Comparison of ENCODE assay signal across 8 cellular contexts in genomic region chr2:74421248-74421870, GRCh38. TPM values are rescaled to one million over a fixed set of nuclear protein-coding genes. Genes with fewer than 3 reads are reported as not detected.
DNase-seq lines count a peak whose midpoint lies in the region; ATAC-seq and TF ChIP-seq lines count a peak whose summit lies in the region.

Gene C2orf81, minus strand, starts transcription at chr2:74421619. Its CDS starts 59 bp downstream, at chr2:74421560.
Gene WDR54, plus strand, starts transcription at chr2:74421730. Its CDS starts 424 bp downstream, at chr2:74422154.

- no peaks in the 10 kb centered on the region for H3K27me3 ChIP-seq in CD4-positive, alpha-beta T cell (ENCODE audit: control insufficient read depth, insufficient read depth, low read length)

- peaks cover 10% of the 10 kb centered on the region for H3K36me3 Mint-ChIP-seq in CD4-positive, alpha-beta T cell (ENCODE audit: low read depth)
- peaks cover 32% of the 10 kb centered on the region for H3K36me3 Mint-ChIP-seq in activated CD4-positive, alpha-beta memory T cell treated with anti-CD3 and anti-CD28 coated beads, Interleukin-2, amount 10 ng/mL, durations not matched to agents 7 days and 5 days (ENCODE audit: low read depth)

- H3K27me3 Mint-ChIP-seq in CD4-positive, alpha-beta T cell: no peaks in the 10 kb centered on the region
- H3K27me3 Mint-ChIP-seq in activated CD4-positive, alpha-beta memory T cell treated with anti-CD3 and anti-CD28 coated beads, Interleukin-2, amount 10 ng/mL, durations not matched to agents 7 days and 5 days: peaks cover 10% of the 10 kb centered on the region

- POLR2A ChIA-PET in CD4-positive, alpha-beta T cell (lab: Charles Lee): interaction anchor here (0.7 to 3.0 kb wide), 14 partner anchors 18 to 242 kb away, joined by 3 to 25 read pairs (median 5); partner anchors contain the start of genes CCDC142, INO80B, MOB1A and MRPL53
- POLR2A ChIA-PET in activated CD4-positive, alpha-beta memory T cell treated with anti-CD3 and anti-CD28 coated beads, Interleukin-2, amount 10 ng/mL, durations not matched to agents 7 days and 5 days (lab: Charles Lee): interaction anchor here (0.6 to 2.8 kb wide), 13 partner anchors 18 to 431 kb away, joined by 3 to 31 read pairs (median 4); partner anchors contain the start of genes AUP1, HTRA2, INO80B and MRPL53

- H3K27ac Mint-ChIP-seq in CD4-positive, alpha-beta T cell: peak within 1 kb of the TSS; percentile 96
- H3K27ac Mint-ChIP-seq in activated CD4-positive, alpha-beta memory T cell treated with anti-CD3 and anti-CD28 coated beads, Interleukin-2, amount 10 ng/mL, durations not matched to agents 7 days and 5 days: peak within 1 kb of the TSS; percentile 95

- CTCF ChIA-PET in CD4-positive, alpha-beta T cell (lab: Charles Lee): interaction anchor here (1.0 to 1.3 kb wide), 3 partner anchors 30 to 62 kb away, joined by 4 to 7 read pairs (median 6); partner anchors contain the start of genes CCDC142, INO80B and TTC31
- CTCF ChIA-PET in activated CD4-positive, alpha-beta memory T cell treated with anti-CD3 and anti-CD28 coated beads, Interleukin-2, amount 10 ng/mL, durations not matched to agents 7 days and 5 days (lab: Charles Lee): interaction anchor here (0.9 to 3.1 kb wide), 7 partner anchors 30 to 164 kb away, joined by 3 to 23 read pairs (median 6); partner anchors contain the start of genes CCDC142, INO80B and TTC31

- H3K27ac ChIP-seq in CD4-positive, alpha-beta T cell (ENCODE audit: low read depth, low read length): peak within 1 kb of the TSS; percentile 82

- DNase-seq in CD4-positive, alpha-beta T cell: peak; percentile 85 to 95 (median 94)
- DNase-seq in NCI-H82 (lab: John Stamatoyannopoulos, UW): peak; percentile 97
- peak; percentile 96 for DNase-seq in activated CD4-positive, alpha-beta memory T cell treated with anti-CD3 and anti-CD28 coated beads, Interleukin-2, amount 10 ng/mL, durations not matched to agents 7 days and 5 days
- DNase-seq in ecto neural progenitor cell (ENCODE audit: low spot score): peak; percentile 95
- DNase-seq in medulla oblongata (ENCODE audit: extremely low spot score): peak; percentile 61
- peak; percentile 87 for DNase-seq in stimulated activated CD8-positive, alpha-beta memory T cell treated with anti-CD3 and anti-CD28 coated beads, Interleukin-12 subunit alpha, Interleukin-12 subunit beta, amount 100 ng/mL, for 1 hour (ENCODE audit: low read depth)

- ATAC-seq in CD4-positive, alpha-beta T cell (ENCODE audit: poor library complexity): peak; percentile 82
- ATAC-seq in GM19455 (IDR thresholded peaks at IDR 0.05; ENCODE audit: unreplicated experiment) (peak; percentile 89), HG03575 (IDR thresholded peaks at IDR 0.05; ENCODE audit: extremely low read depth, insufficient number of reproducible peaks, low FRiP score, unreplicated experiment) (peak; percentile 47)

- intact Hi-C loops in CD4-positive, alpha-beta T cell (cut with DNase I, micrococcal nuclease): loop anchor here (1.0 to 5.0 kb wide), 4 partner anchors 33 to 62 kb away; partner anchors contain the start of genes INO80B (in 1 of the 2), MRPL53 (in 1 of the 2) and TTC31 (in 1 of the 2)

- no peak for TF ChIP-seq CTCF in CD4-positive, alpha-beta T cell (IDR thresholded peaks at IDR 0.05)

- H3K4me1 Mint-ChIP-seq in CD4-positive, alpha-beta T cell (ENCODE audit: low read depth): peaks cover 39% of the 10 kb centered on the region
- peaks cover 29% of the 10 kb centered on the region for H3K4me1 Mint-ChIP-seq in activated CD4-positive, alpha-beta memory T cell treated with anti-CD3 and anti-CD28 coated beads, Interleukin-2, amount 10 ng/mL, durations not matched to agents 7 days and 5 days

- peak within 1 kb of the TSS; percentile 100 for H3K4me3 Mint-ChIP-seq in CD4-positive, alpha-beta T cell
- peak within 1 kb of the TSS; percentile 94 for H3K4me3 Mint-ChIP-seq in activated CD4-positive, alpha-beta memory T cell treated with anti-CD3 and anti-CD28 coated beads, Interleukin-2, amount 10 ng/mL, durations not matched to agents 7 days and 5 days

- H3K9me3 ChIP-seq in CD4-positive, alpha-beta T cell (ENCODE audit: control insufficient read depth, low read length): no peaks in the 10 kb centered on the region

- no peaks in the 10 kb centered on the region for H3K9me3 Mint-ChIP-seq in CD4-positive, alpha-beta T cell
- H3K9me3 Mint-ChIP-seq in activated CD4-positive, alpha-beta memory T cell treated with anti-CD3 and anti-CD28 coated beads, Interleukin-2, amount 10 ng/mL, durations not matched to agents 7 days and 5 days: no peaks in the 10 kb centered on the region

RNA-seq across cellular contexts. Expression of gene C2orf81, which starts in this region (rescaled TPM):
- 1 to 10 TPM; 2.9 to 3.4 TPM for total RNA-seq in CD4-positive, alpha-beta T cell
- total RNA-seq in activated CD4-positive, alpha-beta memory T cell treated with anti-CD3 and anti-CD28 coated beads, Interleukin-2, amount 10 ng/mL, durations not matched to agents 7 days and 5 days: 1 to 10 TPM; 1.2 to 1.6 TPM

RNA-seq across cellular contexts. Expression of gene WDR54, which starts in this region (rescaled TPM):
- 10 to 100 TPM; 21.7 to 25.1 TPM for total RNA-seq in CD4-positive, alpha-beta T cell
- 100 to 1,000 TPM; 102 to 105 TPM for total RNA-seq in activated CD4-positive, alpha-beta memory T cell treated with anti-CD3 and anti-CD28 coated beads, Interleukin-2, amount 10 ng/mL, durations not matched to agents 7 days and 5 days

Comparison
In these comparisons a context has a peak if more than half of its experiments do, and no peak if none do; other contexts are left out.
1. Peak in every context shown above with its lines: DNase-seq, ATAC-seq and H3K27ac ChIP-seq.